1 cellular context compared by ENCODE assay signal in the genomic region with DNA sequence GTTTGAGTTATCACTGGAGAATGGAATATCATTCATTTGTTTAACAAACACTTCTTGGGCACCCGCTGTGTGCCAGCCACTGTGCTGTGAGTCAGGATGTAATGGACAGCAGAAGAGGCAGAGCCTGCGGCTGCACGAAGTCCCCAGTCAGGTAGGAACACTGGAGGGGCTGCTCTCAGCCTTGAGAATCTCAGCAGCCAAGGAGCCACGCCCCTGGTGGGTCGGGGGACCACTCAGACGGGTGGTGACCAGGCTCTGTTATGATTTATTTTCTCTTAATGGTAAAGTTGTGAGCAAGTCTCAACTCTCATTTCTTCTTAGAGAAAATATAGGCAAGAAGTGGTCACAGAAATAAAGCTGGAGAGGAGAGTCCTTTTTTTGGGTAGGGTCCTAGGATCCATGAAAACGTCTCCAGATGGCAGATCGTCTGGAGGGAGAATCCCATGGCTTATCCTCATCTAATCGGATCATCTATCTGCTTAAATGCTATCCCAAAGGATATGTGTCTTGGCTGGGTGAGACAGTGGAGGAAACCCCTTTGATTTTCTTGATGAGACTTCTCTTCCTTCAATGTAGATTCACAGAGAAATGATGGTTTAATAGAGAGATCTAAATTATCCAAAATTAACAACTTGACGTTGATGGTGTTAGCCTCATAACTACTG.
TF ChIP-seq lines count a peak whose summit lies in the region.

No MANE protein-coding gene starts in this region.

TF ChIP-seq in H1, 55 proteins besides CTCF, POLR2A, EP300 and RAD21:
- TF ChIP-seq RXRA (IDR thresholded peaks at IDR 0.05; ENCODE audit: insufficient read depth, low read depth, low read length) (no peak), YY1 (IDR thresholded peaks at IDR 0.05; ENCODE audit: low read depth, low read length) (no peak), TEAD4 (IDR thresholded peaks at IDR 0.05; ENCODE audit: low read depth, low read length) (no peak), KDM4A (IDR thresholded peaks at IDR 0.05; ENCODE audit: low read depth, low read length, severe bottlenecking) (no peak), SAP30 (IDR thresholded peaks at IDR 0.05; ENCODE audit: insufficient read depth, insufficient replicate concordance, low read length) (no peak), SIN3A (conservative IDR thresholded peaks at IDR 0.05 in 1 of 2, IDR thresholded peaks at IDR 0.05 in 1 of 2; ENCODE audit: low read depth in 1 of 2, low read length in 2 of 2) (no peak), CREB1 (IDR thresholded peaks at IDR 0.05) (no peak), CHD2 (IDR thresholded peaks at IDR 0.05; ENCODE audit: low read length) (no peak), BCL11A (IDR thresholded peaks at IDR 0.05; ENCODE audit: low read depth in 2 of 2, low read length in 2 of 2) (no peak), KDM5A (IDR thresholded peaks at IDR 0.05; ENCODE audit: low read length) (no peak), NRF1 (IDR thresholded peaks at IDR 0.05; ENCODE audit: low read depth, low read length) (no peak), POLR2AphosphoS5 (IDR thresholded peaks at IDR 0.05; ENCODE audit: low read depth, low read length) (no peak), RNF2 (IDR thresholded peaks at IDR 0.05; ENCODE audit: borderline replicate concordance, low read depth, low read length, missing control alignments, poor library complexity, severe bottlenecking) (no peak)
- TF ChIP-seq, protein P1, sequence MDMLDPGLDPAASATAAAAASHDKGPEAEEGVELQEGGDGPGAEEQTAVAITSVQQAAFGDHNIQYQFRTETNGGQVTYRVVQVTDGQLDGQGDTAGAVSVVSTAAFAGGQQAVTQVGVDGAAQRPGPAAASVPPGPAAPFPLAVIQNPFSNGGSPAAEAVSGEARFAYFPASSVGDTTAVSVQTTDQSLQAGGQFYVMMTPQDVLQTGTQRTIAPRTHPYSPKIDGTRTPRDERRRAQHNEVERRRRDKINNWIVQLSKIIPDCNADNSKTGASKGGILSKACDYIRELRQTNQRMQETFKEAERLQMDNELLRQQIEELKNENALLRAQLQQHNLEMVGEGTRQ (IDR thresholded peaks at IDR 0.05; ENCODE audit: low read length): no peak
- TF ChIP-seq, protein P2, sequence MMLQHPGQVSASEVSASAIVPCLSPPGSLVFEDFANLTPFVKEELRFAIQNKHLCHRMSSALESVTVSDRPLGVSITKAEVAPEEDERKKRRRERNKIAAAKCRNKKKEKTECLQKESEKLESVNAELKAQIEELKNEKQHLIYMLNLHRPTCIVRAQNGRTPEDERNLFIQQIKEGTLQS (IDR thresholded peaks at IDR 0.05; ENCODE audit: insufficient read depth, low read depth, low read length): no peak
